ENCODE assay signal across 16 cellular contexts in the genomic region with DNA sequence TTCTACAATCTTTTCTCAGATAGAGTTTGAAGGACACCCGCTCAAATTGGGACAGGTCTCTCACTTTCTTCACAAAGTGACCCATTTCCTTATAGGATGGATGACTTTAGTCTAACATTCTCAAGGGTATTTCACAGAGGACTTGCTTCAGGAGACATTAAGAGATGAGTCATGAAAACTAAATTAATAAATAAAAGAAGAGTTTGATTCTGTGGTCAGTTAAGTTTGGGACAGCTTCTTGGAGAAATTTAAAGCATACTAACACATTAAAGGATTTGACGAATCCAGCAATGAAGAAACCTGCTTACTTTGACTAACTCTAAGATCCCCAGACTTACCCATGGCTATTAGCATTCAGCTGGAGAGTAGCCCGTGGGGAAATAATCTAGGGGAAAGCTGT.
"Had no signal": no experiment of that assay in that cellular context is flagged by ENCODE, and none has a peak within 500 bp of the region (broad histone marks: within the 10 kb centered on the region; RNA-seq: fewer than 3 reads in every experiment).

No MANE protein-coding gene starts in this region.

- H3K4me3 Mint-ChIP-seq: activated CD4-positive, alpha-beta memory T cell treated with anti-CD3 and anti-CD28 coated beads, Interleukin-2, amount 10 ng/mL, durations not matched to agents 7 days and 5 days; activated CD8-positive, alpha-beta memory T cell treated with anti-CD3 and anti-CD28 coated beads, Interleukin-2, amount 10 ng/mL, durations not matched to agents 7 days and 5 days; activated naive CD8-positive, alpha-beta T cell treated with anti-CD3 and anti-CD28 coated beads, Interleukin-2, amount 10 ng/mL, durations not matched to agents 7 days and 5 days; brain; effector memory CD8-positive, alpha-beta T cell; naive thymus-derived CD4-positive, alpha-beta T cell had no signal

- H3K4me3 ChIP-seq: ovary, right lobe of liver, thyroid gland had no signal

- H3K9me3 ChIP-seq: ovary, right lobe of liver, thyroid gland had no signal

- H3K27me3 Mint-ChIP-seq: activated CD4-positive, alpha-beta memory T cell treated with anti-CD3 and anti-CD28 coated beads, Interleukin-2, amount 10 ng/mL, durations not matched to agents 7 days and 5 days; brain had no signal

- ATAC-seq: activated CD8-positive, alpha-beta memory T cell treated with anti-CD3 and anti-CD28 coated beads, Interleukin-2, amount 10 ng/mL, durations not matched to agents 7 days and 5 days; effector memory CD8-positive, alpha-beta T cell; naive thymus-derived CD4-positive, alpha-beta T cell; right lobe of liver had no signal

- H3K9me3 Mint-ChIP-seq: activated CD4-positive, alpha-beta memory T cell treated with anti-CD3 and anti-CD28 coated beads, Interleukin-2, amount 10 ng/mL, durations not matched to agents 7 days and 5 days; activated naive CD8-positive, alpha-beta T cell treated with anti-CD3 and anti-CD28 coated beads, Interleukin-2, amount 10 ng/mL, durations not matched to agents 7 days and 5 days; effector memory CD8-positive, alpha-beta T cell had no signal

- H3K4me1 ChIP-seq: right lobe of liver had no signal

- DNase-seq: activated CD4-positive, alpha-beta memory T cell treated with anti-CD3 and anti-CD28 coated beads, Interleukin-2, amount 10 ng/mL, durations not matched to agents 7 days and 5 days; activated CD4-positive, alpha-beta T cell treated with anti-CD3 and anti-CD28 coated beads for 48 hours; activated CD4-positive, CD25-positive, alpha-beta regulatory T cell; activated CD8-positive, alpha-beta memory T cell treated with anti-CD3 and anti-CD28 coated beads, Interleukin-2, amount 10 ng/mL, durations not matched to agents 7 days and 5 days; activated naive CD4-positive, alpha-beta T cell; activated naive CD8-positive, alpha-beta T cell treated with anti-CD3 and anti-CD28 coated beads, Interleukin-2, amount 10 ng/mL, durations not matched to agents 7 days and 5 days; caudate nucleus; effector memory CD8-positive, alpha-beta T cell; kidney; naive thymus-derived CD4-positive, alpha-beta T cell; ovary; right lobe of liver; T-helper 1 cell; T1000; thyroid gland had no signal

- H3K27ac Mint-ChIP-seq: activated CD4-positive, alpha-beta memory T cell treated with anti-CD3 and anti-CD28 coated beads, Interleukin-2, amount 10 ng/mL, durations not matched to agents 7 days and 5 days; activated CD8-positive, alpha-beta memory T cell treated with anti-CD3 and anti-CD28 coated beads, Interleukin-2, amount 10 ng/mL, durations not matched to agents 7 days and 5 days; activated naive CD8-positive, alpha-beta T cell treated with anti-CD3 and anti-CD28 coated beads, Interleukin-2, amount 10 ng/mL, durations not matched to agents 7 days and 5 days; effector memory CD8-positive, alpha-beta T cell; naive thymus-derived CD4-positive, alpha-beta T cell had no signal

- H3K36me3 Mint-ChIP-seq: activated CD8-positive, alpha-beta memory T cell treated with anti-CD3 and anti-CD28 coated beads, Interleukin-2, amount 10 ng/mL, durations not matched to agents 7 days and 5 days; activated naive CD8-positive, alpha-beta T cell treated with anti-CD3 and anti-CD28 coated beads, Interleukin-2, amount 10 ng/mL, durations not matched to agents 7 days and 5 days; brain; naive thymus-derived CD4-positive, alpha-beta T cell had no signal

- H3K27me3 ChIP-seq: ovary, right lobe of liver, thyroid gland had no signal

- H3K4me1 Mint-ChIP-seq: activated CD4-positive, alpha-beta memory T cell treated with anti-CD3 and anti-CD28 coated beads, Interleukin-2, amount 10 ng/mL, durations not matched to agents 7 days and 5 days; activated CD8-positive, alpha-beta memory T cell treated with anti-CD3 and anti-CD28 coated beads, Interleukin-2, amount 10 ng/mL, durations not matched to agents 7 days and 5 days; activated naive CD8-positive, alpha-beta T cell treated with anti-CD3 and anti-CD28 coated beads, Interleukin-2, amount 10 ng/mL, durations not matched to agents 7 days and 5 days; naive thymus-derived CD4-positive, alpha-beta T cell had no signal

- H3K27ac ChIP-seq: ovary, right lobe of liver, thyroid gland had no signal

- H3K36me3 ChIP-seq: ovary, right lobe of liver, thyroid gland had no signal
